ENCODE assay signal across 1 cellular context in genomic region chr1:75810113-75810512, GRCh38. TPM values are rescaled to one million over a fixed set of nuclear protein-coding genes. Genes with fewer than 3 reads are reported as not detected.
"Had no signal": no experiment of that assay in that cellular context is flagged by ENCODE, and none has a peak within 500 bp of the region (broad histone marks: within the 10 kb centered on the region; RNA-seq: fewer than 3 reads in every experiment).

No MANE protein-coding gene starts in this region.

RNA-seq across cellular contexts. Expression of gene MSH4, which starts 13.4 kb away (rescaled TPM):
- total RNA-seq: HT1080 had no signal
